In genomic region chr7:78747568-78747967, GRCh38 we compare ENCODE assay signal across 27 cellular contexts.
"Had no signal": no experiment of that assay in that cellular context is flagged by ENCODE, and none has a peak within 500 bp of the region (broad histone marks: within the 10 kb centered on the region; RNA-seq: fewer than 3 reads in every experiment).

No MANE protein-coding gene starts in this region.

- H3K27me3 Mint-ChIP-seq: activated CD4-positive, alpha-beta T cell treated with anti-CD3 and anti-CD28 coated beads, Interleukin-2, amount 10 ng/mL, durations not matched to agents 24 days and 14 days; activated CD8-positive, alpha-beta T cell treated with anti-CD3 and anti-CD28 coated beads for 36 hours; activated naive CD8-positive, alpha-beta T cell treated with anti-CD3 and anti-CD28 coated beads for 36 hours; activated T-helper 17 cell treated with anti-CD3 and anti-CD28 coated beads, Interleukin-2, amount 50 U/mL, for 72 hours; central memory CD8-positive, alpha-beta T cell had no signal

- H3K4me1 Mint-ChIP-seq: activated CD4-positive, alpha-beta T cell treated with anti-CD3 and anti-CD28 coated beads, Interleukin-2, amount 10 ng/mL, durations not matched to agents 24 days and 14 days; activated naive CD8-positive, alpha-beta T cell treated with anti-CD3 and anti-CD28 coated beads for 36 hours; activated T-helper 17 cell treated with anti-CD3 and anti-CD28 coated beads, Interleukin-2, amount 50 U/mL, for 72 hours; central memory CD8-positive, alpha-beta T cell had no signal

- H3K9me3 ChIP-seq: SJCRH30 had no signal

- H3K4me3 Mint-ChIP-seq: activated CD4-positive, alpha-beta T cell treated with anti-CD3 and anti-CD28 coated beads, Interleukin-2, amount 10 ng/mL, durations not matched to agents 24 days and 14 days; activated CD8-positive, alpha-beta T cell treated with anti-CD3 and anti-CD28 coated beads for 36 hours; activated naive CD8-positive, alpha-beta T cell treated with anti-CD3 and anti-CD28 coated beads for 36 hours; activated T-cell treated with anti-CD3 and anti-CD28 coated beads, Interleukin-2, amount 50 U/mL, for 72 hours; activated T-helper 17 cell treated with anti-CD3 and anti-CD28 coated beads, Interleukin-2, amount 50 U/mL, for 72 hours; central memory CD8-positive, alpha-beta T cell had no signal

- H3K9me3 Mint-ChIP-seq: activated CD4-positive, alpha-beta T cell treated with anti-CD3 and anti-CD28 coated beads, Interleukin-2, amount 10 ng/mL, durations not matched to agents 24 days and 14 days had no signal

- H3K27me3 ChIP-seq: cardiac muscle cell, SJCRH30 had no signal

- DNase-seq: activated CD4-positive, alpha-beta T cell treated with anti-CD3 and anti-CD28 coated beads, Interleukin-2, amount 10 ng/mL, durations not matched to agents 24 days and 14 days; activated CD4-positive, alpha-beta T cell treated with anti-CD3 and anti-CD28 coated beads, Interleukin-2, amount 50 U/mL, for 4 hours; activated CD8-positive, alpha-beta T cell treated with anti-CD3 and anti-CD28 coated beads for 36 hours; activated effector memory CD4-positive, alpha-beta T cell treated with anti-CD3 and anti-CD28 coated beads, Interleukin-2, amount 50 U/mL, for 16 hours; activated naive CD4-positive, alpha-beta T cell; activated naive CD4-positive, alpha-beta T cell treated with anti-CD3 and anti-CD28 coated beads, Interleukin-2, amount 50 U/mL, for 16 hours; activated naive CD8-positive, alpha-beta T cell treated with anti-CD3 and anti-CD28 coated beads for 36 hours; activated T-cell treated with anti-CD3 and anti-CD28 coated beads, Interleukin-2, amount 50 U/mL, for 1 hour; activated T-cell treated with anti-CD3 and anti-CD28 coated beads, Interleukin-2, amount 50 U/mL, for 72 hours; amniotic stem cell; aorta; NCI-H1092 treated with DMSO at 0.1 percent for 48 hours; NCI-H1417; NCI-H146; NCI-H187; NCI-H2029 treated with DMSO at 0.1 percent for 48 hours; NCI-H345; NCI-H524 treated with DMSO at 0.1 percent for 48 hours; SHP77; SJCRH30; T1000; WERI-Rb-1 had no signal

- H3K27ac ChIP-seq: cardiac muscle cell, SJCRH30, SK-N-MC, WERI-Rb-1 had no signal

- H3K4me1 ChIP-seq: SJCRH30 had no signal

- H3K4me3 ChIP-seq: cardiac muscle cell, SJCRH30, SK-N-MC had no signal

- H3K27ac Mint-ChIP-seq: activated CD4-positive, alpha-beta T cell treated with anti-CD3 and anti-CD28 coated beads, Interleukin-2, amount 10 ng/mL, durations not matched to agents 24 days and 14 days; activated CD8-positive, alpha-beta T cell treated with anti-CD3 and anti-CD28 coated beads for 36 hours; activated naive CD8-positive, alpha-beta T cell treated with anti-CD3 and anti-CD28 coated beads for 36 hours; activated T-cell treated with anti-CD3 and anti-CD28 coated beads, Interleukin-2, amount 50 U/mL, for 72 hours; activated T-helper 17 cell treated with anti-CD3 and anti-CD28 coated beads, Interleukin-2, amount 50 U/mL, for 72 hours had no signal

- H3K36me3 ChIP-seq: cardiac muscle cell, SJCRH30, WERI-Rb-1 had no signal

- H3K36me3 Mint-ChIP-seq: activated naive CD8-positive, alpha-beta T cell treated with anti-CD3 and anti-CD28 coated beads for 36 hours had no signal

- ATAC-seq: activated CD8-positive, alpha-beta T cell treated with anti-CD3 and anti-CD28 coated beads for 36 hours; activated T-cell treated with anti-CD3 and anti-CD28 coated beads, Interleukin-2, amount 50 U/mL, for 72 hours; activated T-helper 17 cell treated with anti-CD3 and anti-CD28 coated beads, Interleukin-2, amount 50 U/mL, for 72 hours; Panc1 had no signal
